1 cellular context compared by ENCODE assay signal in genomic region chr2:3638456-3638810, GRCh38.
TF ChIP-seq lines count a peak whose summit lies in the region.

No MANE protein-coding gene starts in this region.

TF ChIP-seq in GM23338, 12 proteins besides CTCF, POLR2A, EP300 and RAD21 (continued from another document):
- TF ChIP-seq REST (IDR thresholded peaks at IDR 0.05; ENCODE audit: unreplicated experiment) (no peak), ZNF331 (CRISPR knock-in tag; IDR thresholded peaks at IDR 0.05; ENCODE audit: low read depth) (no peak)
